1 cellular context compared by ENCODE assay signal in the genomic region with DNA sequence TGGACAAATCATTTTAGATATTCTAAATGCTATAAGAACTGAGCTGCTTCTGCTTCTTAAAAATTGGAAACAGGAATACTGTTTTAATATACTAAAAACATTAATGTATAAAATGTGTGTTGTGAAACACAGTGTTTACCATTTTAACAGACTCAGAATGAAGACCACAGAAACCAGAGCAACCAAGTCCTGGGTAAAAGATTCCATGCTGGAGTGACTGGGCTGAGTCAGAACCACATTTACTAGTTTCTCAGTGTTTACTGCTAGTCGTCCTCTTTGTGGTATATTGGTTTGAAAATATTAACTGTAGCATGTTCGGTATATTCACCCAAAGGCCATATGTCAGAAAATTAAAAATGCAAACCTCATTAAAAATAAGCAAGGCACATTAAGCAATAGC.
TF ChIP-seq lines count a peak whose summit lies in the region.

No MANE protein-coding gene starts in this region.

TF ChIP-seq in IMR-90, 13 proteins besides CTCF, POLR2A, EP300 and RAD21:
- TF ChIP-seq FOS (IDR thresholded peaks at IDR 0.05; ENCODE audit: low read depth, low read length) (0 out of 2 replicates have a peak, but pooled peaks have one; percentile 27), CEBPB (IDR thresholded peaks at IDR 0.05; ENCODE audit: low read depth, low read length) (peak; percentile 52; the same call in 1 of the 2 replicates), BHLHE40 (IDR thresholded peaks at IDR 0.05; ENCODE audit: low read depth, low read length) (no peak)
